ENCODE assay signal across 9 cellular contexts in genomic region chr5:55226934-55227737, GRCh38. TPM values are rescaled to one million over a fixed set of nuclear protein-coding genes. Genes with fewer than 3 reads are reported as not detected.
DNase-seq lines count a peak whose midpoint lies in the region; ATAC-seq and TF ChIP-seq lines count a peak whose summit lies in the region.
"Had no signal": no experiment of that assay in that cellular context is flagged by ENCODE, and none has a peak within 500 bp of the region (broad histone marks: within the 10 kb centered on the region; RNA-seq: fewer than 3 reads in every experiment).

Gene MCIDAS, minus strand, starts transcription at chr5:55227315. Its CDS starts 177 bp downstream, at chr5:55227138.

- DNase-seq in DMS53 (lab: John Stamatoyannopoulos, UW) (peak; percentile 87), LHCN-M2 (ENCODE audit: low read depth) (peak; percentile 36), T-helper 1 cell (peak in 3 of 5 donors; percentile 32 to 58 (median 37)), breast epithelium (ENCODE audit: low spot score in 2 of 2) (no peak), left lung (peak in 1 of 2 donors; percentile 81), NCI-H526 treated with DMSO at 0.1 percent for 48 hours (lab: John Stamatoyannopoulos, UW) (no peak)
- DNase-seq in stimulated activated effector memory CD8-positive, alpha-beta T cell treated with anti-CD3 and anti-CD28 coated beads, Interleukin-12 subunit alpha, Interleukin-12 subunit beta, amount 100 ng/mL, for 72 hours (ENCODE audit: low spot score in 2 of 2) = peak; percentile 33 to 74

- H3K27ac Mint-ChIP-seq in stimulated activated effector memory CD8-positive, alpha-beta T cell treated with anti-CD3 and anti-CD28 coated beads, Interleukin-12 subunit alpha, Interleukin-12 subunit beta, amount 100 ng/mL, for 72 hours = peak within 1 kb of the TSS; percentile 60

- H3K27ac ChIP-seq in breast epithelium (no peak within 1 kb of the TSS), left lung (no peak within 1 kb of the TSS)
- H3K27ac ChIP-seq: adrenal gland had no signal

- H3K4me1 Mint-ChIP-seq in stimulated activated effector memory CD8-positive, alpha-beta T cell treated with anti-CD3 and anti-CD28 coated beads, Interleukin-12 subunit alpha, Interleukin-12 subunit beta, amount 100 ng/mL, for 72 hours = peaks cover 64% of the 10 kb centered on the region

- H3K4me1 ChIP-seq in breast epithelium (no peaks in the 10 kb centered on the region), left lung (peaks cover 8 to 39% of the 10 kb centered on the region in 2 donors)

- H3K9me3 ChIP-seq in breast epithelium (no peaks in the 10 kb centered on the region), left lung (no peaks in the 10 kb centered on the region)
- H3K9me3 ChIP-seq: adrenal gland had no signal

- TF ChIP-seq POLR2A in breast epithelium (IDR thresholded peaks at IDR 0.05) = no peak

- no peaks in the 10 kb centered on the region for H3K9me3 Mint-ChIP-seq in stimulated activated effector memory CD8-positive, alpha-beta T cell treated with anti-CD3 and anti-CD28 coated beads, Interleukin-12 subunit alpha, Interleukin-12 subunit beta, amount 100 ng/mL, for 72 hours

- H3K4me3 ChIP-seq in breast epithelium (peak within 1 kb of the TSS; percentile 28 to 64 (median 58)), left lung (peak within 1 kb of the TSS; percentile 6 to 23)

- H3K27me3 ChIP-seq in breast epithelium (peaks cover 2 to 80% of the 10 kb centered on the region in 2 donors), left lung (peaks cover 100% of the 10 kb centered on the region in 2 donors)

- TF ChIP-seq CTCF in breast epithelium (IDR thresholded peaks at IDR 0.05) (no peak), left lung (IDR thresholded peaks at IDR 0.05) (no peak)

- H3K4me3 Mint-ChIP-seq in stimulated activated effector memory CD8-positive, alpha-beta T cell treated with anti-CD3 and anti-CD28 coated beads, Interleukin-12 subunit alpha, Interleukin-12 subunit beta, amount 100 ng/mL, for 72 hours = peak within 1 kb of the TSS; percentile 74

- intact Hi-C loops in breast epithelium (cut with DNase I; ENCODE audit: low total_unique reads) = no loop called here
- intact Hi-C loops in left lung (cut with DNase I) = no loop called here

- peak; percentile 48 for ATAC-seq in GM21619 (IDR thresholded peaks at IDR 0.05; ENCODE audit: unreplicated experiment)
- peak; percentile 64 for ATAC-seq in left lung
- peak; percentile 63 for ATAC-seq in stimulated activated effector memory CD8-positive, alpha-beta T cell treated with anti-CD3 and anti-CD28 coated beads, Interleukin-12 subunit alpha, Interleukin-12 subunit beta, amount 100 ng/mL, for 72 hours

- H3K36me3 ChIP-seq in breast epithelium (no peaks in the 10 kb centered on the region), left lung (no peaks in the 10 kb centered on the region)
- H3K36me3 ChIP-seq: adrenal gland had no signal

- peaks cover 10% of the 10 kb centered on the region for H3K36me3 Mint-ChIP-seq in stimulated activated effector memory CD8-positive, alpha-beta T cell treated with anti-CD3 and anti-CD28 coated beads, Interleukin-12 subunit alpha, Interleukin-12 subunit beta, amount 100 ng/mL, for 72 hours

RNA-seq across cellular contexts. Expression of gene MCIDAS, which starts in this region (rescaled TPM):
- total RNA-seq in LHCN-M2 (2014; rRNA removed) (0.29 and 0.38 TPM in 2 replicates), breast epithelium (under 1 TPM in 2 of 3 donors, not detected in 1; 0.73 to 0.98 TPM), left lung (not detected)
- not detected for polyA plus RNA-seq in LHCN-M2 (2012)
- total RNA-seq: adrenal gland had no signal
- polyA plus RNA-seq: adrenal gland had no signal

Comparison
In these comparisons a context has a peak if more than half of its experiments do, and no peak if none do; other contexts are left out.
1. Peak in DNase-seq in LHCN-M2; RNA of the gene not detected or under 1 TPM.
2. Peak in ATAC-seq and H3K4me3 ChIP-seq in left lung; RNA of the gene not detected or under 1 TPM.
3. DNase-seq: peak in DMS53 (single experiment), T-helper 1 cell (3 of 5) and stimulated activated effector memory CD8-positive, alpha-beta T cell treated with anti-CD3 and anti-CD28 coated beads, Interleukin-12 subunit alpha, Interleukin-12 subunit beta, amount 100 ng/mL, for 72 hours (2 of 2); none in breast epithelium (0 of 2) and NCI-H526 treated with DMSO at 0.1 percent for 48 hours (single experiment).
4. Peak in every context shown above with its lines, with median percentiles within 50 percentile points of each other: ATAC-seq.